8 cellular contexts compared by ENCODE assay signal in genomic region chr17:60525624-60526514, GRCh38. TPM values are rescaled to one million over a fixed set of nuclear protein-coding genes. Genes with fewer than 3 reads are reported as not detected.
DNase-seq lines count a peak whose midpoint lies in the region; ATAC-seq, FAIRE-seq and TF ChIP-seq lines count a peak whose summit lies in the region.

Gene APPBP2 (minus strand): TSS chr17:60526242. CDS start chr17:60525931, 311 bp downstream.

- no peaks in the 10 kb centered on the region for H3K27me3 Mint-ChIP-seq in progenitor cell of endocrine pancreas

- intact Hi-C loops in T-helper 1 cell treated with Interleukin-12 subunit alpha and Interleukin-12 subunit beta and Interleukin-4 antibody, amounts not matched to agents 30 ng/mL and 1 ng/mL, for 36 hours (cut with micrococcal nuclease), result loop anchor here (1.0 to 10.0 kb wide), 9 partner anchors 43 to 1337 kb away; partner anchors contain the start of genes BCAS3, BRIP1, RPS6KB1 and TUBD1
- intact Hi-C loops in heart right ventricle (cut with DNase I), result loop anchor here in 6 of 10 donors (1.0 to 5.0 kb wide), 7 partner anchors 41 to 75 kb away; partner anchors contain the start of gene PPM1D (in 2 of the 6)
- intact Hi-C loops in upper lobe of right lung (cut with DNase I), result no loop called here

- H3K27ac ChIP-seq in heart right ventricle (peak within 1 kb of the TSS; percentile 92 to 100 (median 99)), upper lobe of right lung (peak within 1 kb of the TSS; percentile 99)

- peak within 1 kb of the TSS; percentile 93 for H3K4me3 Mint-ChIP-seq in progenitor cell of endocrine pancreas (ENCODE audit: low read depth)

- peak within 1 kb of the TSS; percentile 59 to 98 (median 88) for H3K4me3 ChIP-seq in heart right ventricle
- peak within 1 kb of the TSS; percentile 95 for H3K4me3 ChIP-seq in upper lobe of right lung

- TF ChIP-seq CTCF in heart right ventricle (IDR thresholded peaks at IDR 0.05) (no peak), progenitor cell of endocrine pancreas (IDR thresholded peaks at IDR 0.05; ENCODE audit: unreplicated experiment) (no peak), upper lobe of right lung (IDR thresholded peaks at IDR 0.05) (no peak)

- ATAC-seq in HG02759 (IDR thresholded peaks at IDR 0.05; ENCODE audit: unreplicated experiment) (peak; percentile 92), heart right ventricle (peak; percentile 98 to 99 (median 98)), upper lobe of right lung (peak; percentile 98)

- no peaks in the 10 kb centered on the region for H3K27me3 ChIP-seq in heart right ventricle
- H3K27me3 ChIP-seq in upper lobe of right lung, result no peaks in the 10 kb centered on the region

- peaks cover 3 to 49% (median 40%) of the 10 kb centered on the region in 9 donors for H3K4me1 ChIP-seq in heart right ventricle
- peaks cover 35% of the 10 kb centered on the region for H3K4me1 ChIP-seq in upper lobe of right lung

- TF ChIP-seq POLR2A in GM12891 (IDR thresholded peaks at IDR 0.05; ENCODE audit: low read depth, low read length), result peak; percentile 52; the same call in 1 of the 2 replicates

- H3K9me3 Mint-ChIP-seq in progenitor cell of endocrine pancreas (ENCODE audit: low read depth), result peaks cover 4% of the 10 kb centered on the region

- peak; percentile 68 for DNase-seq in GM12891 (ENCODE audit: insufficient read length, low spot score)
- DNase-seq in NCI-H1417 treated with DMSO at 0.1 percent for 48 hours (lab: John Stamatoyannopoulos, UW), result peak; percentile 52
- DNase-seq in amniotic epithelial cell (ENCODE audit: low read depth), result peak; percentile 83
- DNase-seq in heart right ventricle, result peak; percentile 88 to 89
- DNase-seq in progenitor cell of endocrine pancreas (ENCODE audit: low spot score, unreplicated experiment), result peak; percentile 66
- DNase-seq in upper lobe of right lung, result peak; percentile 94

- H3K36me3 ChIP-seq in heart right ventricle, result peaks cover 0 to 13% (median 0%) of the 10 kb centered on the region in 9 donors
- no peaks in the 10 kb centered on the region for H3K36me3 ChIP-seq in upper lobe of right lung

- WGBS in heart right ventricle, 2 donors, result 0% methylated on average over 72 of the region's 72 CpGs

- peaks cover 14% of the 10 kb centered on the region for H3K36me3 Mint-ChIP-seq in progenitor cell of endocrine pancreas (ENCODE audit: insufficient read depth)

- FAIRE-seq in GM12891 (lab: Jason Lieb, UNC), result peak; percentile 85

- peak within 1 kb of the TSS; percentile 95 for H3K27ac Mint-ChIP-seq in progenitor cell of endocrine pancreas

- no peaks in the 10 kb centered on the region for H3K9me3 ChIP-seq in heart right ventricle
- H3K9me3 ChIP-seq in upper lobe of right lung, result no peaks in the 10 kb centered on the region

- peaks cover 17% of the 10 kb centered on the region for H3K4me1 Mint-ChIP-seq in progenitor cell of endocrine pancreas (ENCODE audit: low read depth)

TF ChIP-seq in GM12891, 5 proteins besides CTCF, POLR2A, EP300 and RAD21:
- TF ChIP-seq POU2F2 (IDR thresholded peaks at IDR 0.05; ENCODE audit: low read depth, low read length), result no peak
- TF ChIP-seq PAX5 (IDR thresholded peaks at IDR 0.05; ENCODE audit: insufficient read depth, low read length, severe bottlenecking), result no peak
- peak; percentile 55; the same call in 1 of the 2 replicates for TF ChIP-seq TAF1 (IDR thresholded peaks at IDR 0.05; ENCODE audit: low read depth, low read length)
- peak; percentile 61; the same call in 1 of the 2 replicates for TF ChIP-seq POLR2AphosphoS5 (IDR thresholded peaks at IDR 0.05; ENCODE audit: low read depth, low read length)

RNA-seq across cellular contexts. Expression of gene APPBP2, which starts in this region (rescaled TPM):
- 6.2 TPM for polyA plus RNA-seq in GM12891 (2012; ENCODE audit: low read depth, missing spikeins)
- total RNA-seq in T-helper 1 cell treated with Interleukin-12 subunit alpha and Interleukin-12 subunit beta and Interleukin-4 antibody, amounts not matched to agents 30 ng/mL and 1 ng/mL, for 36 hours, result 31.1 and 32.1 TPM in 2 replicates
- total RNA-seq in heart right ventricle, result 10 to 100 TPM; 12.5 to 22.8 (median 17.9) TPM
- 1 to 10 TPM; 4.6 to 4.9 TPM for polyA plus RNA-seq in heart right ventricle
- 54.3 and 61.3 TPM in 2 replicates for total RNA-seq in progenitor cell of endocrine pancreas
- 43.6 TPM for total RNA-seq in upper lobe of right lung

Comparison
In these comparisons a context has a peak if more than half of its experiments do, and no peak if none do; other contexts are left out.
1. Peak in every context shown above with its lines: DNase-seq, ATAC-seq, H3K4me3 ChIP-seq and H3K27ac ChIP-seq.